Comparison of ENCODE assay signal across 25 cellular contexts in the genomic region with DNA sequence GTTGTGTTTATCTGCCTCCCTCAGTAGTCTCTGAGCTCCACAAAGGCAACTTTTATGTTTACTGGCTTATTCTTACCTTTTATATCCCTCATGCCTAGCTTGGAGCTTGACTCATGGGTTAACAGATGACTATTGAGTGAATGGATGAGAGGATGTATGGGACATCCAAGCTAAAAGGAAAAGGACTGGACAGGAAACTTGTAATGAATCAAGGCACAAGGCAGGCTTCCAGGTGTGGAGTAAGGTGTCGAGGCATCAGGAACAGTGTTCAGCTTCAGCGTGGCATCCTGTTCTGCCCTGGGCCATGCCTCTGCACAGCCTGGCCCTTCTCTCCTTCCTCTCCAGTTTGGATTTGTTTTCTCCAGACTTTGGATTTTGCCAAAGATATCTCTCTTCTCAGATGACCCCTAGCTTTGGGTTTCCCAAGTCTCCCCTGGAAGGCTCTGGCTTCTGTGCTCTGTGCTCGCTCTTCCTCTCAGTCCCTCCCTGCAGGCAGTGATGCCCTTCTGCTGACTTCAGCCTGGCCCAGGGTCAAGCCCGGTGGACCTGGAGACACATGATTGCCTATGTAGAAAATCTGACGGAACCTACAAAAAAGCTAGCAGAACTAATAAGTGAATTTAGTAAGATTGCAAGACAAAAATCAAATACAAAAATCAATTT.
A peak's percentile ranks its signal among the peaks of the same experiment; 100 is the strongest.
DNase-seq lines count a peak whose midpoint lies in the region; ATAC-seq, FAIRE-seq and TF ChIP-seq lines count a peak whose summit lies in the region.
"Had no signal": no experiment of that assay in that cellular context is flagged by ENCODE, and none has a peak within 500 bp of the region (broad histone marks: within the 10 kb centered on the region; RNA-seq: fewer than 3 reads in every experiment).

No MANE protein-coding gene starts in this region.

- peaks cover 39% of the 10 kb centered on the region for H3K27me3 Mint-ChIP-seq in activated T-cell treated with anti-CD3 and anti-CD28 coated beads, Interleukin-2, amount 50 U/mL, for 24 hours
- H3K27me3 Mint-ChIP-seq: activated CD4-positive, alpha-beta memory T cell treated with anti-CD3 and anti-CD28 coated beads, Interleukin-2, amount 10 ng/mL, durations not matched to agents 7 days and 5 days; memory B cell had no signal

- 64 to 95% (median 78%) methylated on average over 5 of the region's 5 CpGs for WGBS in adrenal gland, 4 donors
- 79 to 85% methylated on average over 2 to 5 of the region's 5 CpGs for WGBS in gastroesophageal sphincter (ENCODE audit: low coverage in 1 of 2), 2 donors
- WGBS in mesendoderm (ENCODE audit: extremely low coverage, insufficient coverage, low lambda C conversion rate), result no CpG with 5 or more reads among the region's 5 CpGs

- TF ChIP-seq POLR2A in adrenal gland (IDR thresholded peaks at IDR 0.05) (no peak), gastroesophageal sphincter (IDR thresholded peaks at IDR 0.05) (no peak)

- H3K4me1 ChIP-seq in adrenal gland (replicated peaks in 1 of 2) (peaks cover 18 to 22% of the 10 kb centered on the region in 2 donors), gastroesophageal sphincter (peaks cover 0 to 31% (median 13%) of the 10 kb centered on the region in 3 donors), osteoblast (ENCODE audit: insufficient read depth, low read length) (peaks cover 13% of the 10 kb centered on the region), mesendoderm (ENCODE audit: control insufficient read depth, low read depth, low read length) (peaks cover 2% of the 10 kb centered on the region)
- H3K4me1 ChIP-seq: right lobe of liver had no signal

- H3K36me3 Mint-ChIP-seq in activated T-cell treated with anti-CD3 and anti-CD28 coated beads, Interleukin-2, amount 50 U/mL, for 24 hours (ENCODE audit: low read depth), result no peaks in the 10 kb centered on the region
- H3K36me3 Mint-ChIP-seq: CD8-positive, alpha-beta T cell; memory B cell; naive thymus-derived CD4-positive, alpha-beta T cell had no signal

- no peak overlapping the region for H3K9ac ChIP-seq in mesendoderm (ENCODE audit: low read length)

- H3K4me3 ChIP-seq in adrenal gland, result no peak overlapping the region
- no peak overlapping the region for H3K4me3 ChIP-seq in gastroesophageal sphincter
- H3K4me3 ChIP-seq in osteoblast (ENCODE audit: insufficient read depth, low read length), result no peak overlapping the region
- H3K4me3 ChIP-seq in mesendoderm (ENCODE audit: low read length), result no peak overlapping the region
- H3K4me3 ChIP-seq: right lobe of liver had no signal

- H2BK15ac ChIP-seq in mesendoderm (replicated peaks; ENCODE audit: low read depth), result no peak overlapping the region

- no peak overlapping the region for H4K8ac ChIP-seq in mesendoderm (ENCODE audit: low read depth, low read length)

- H3K27me3 ChIP-seq in adrenal gland (no peaks in the 10 kb centered on the region), gastroesophageal sphincter (no peaks in the 10 kb centered on the region), osteoblast (ENCODE audit: insufficient read depth, low read length) (no peaks in the 10 kb centered on the region), mesendoderm (ENCODE audit: insufficient read depth, low read length, poor library complexity) (no peaks in the 10 kb centered on the region)
- H3K27me3 ChIP-seq: right lobe of liver had no signal

- no peaks in the 10 kb centered on the region for H3K79me1 ChIP-seq in mesendoderm (ENCODE audit: low read length)

- TF ChIP-seq CTCF in adrenal gland (IDR thresholded peaks at IDR 0.05), result no peak
- no peak for TF ChIP-seq CTCF in gastroesophageal sphincter (IDR thresholded peaks at IDR 0.05)
- TF ChIP-seq CTCF in osteoblast (IDR thresholded peaks at IDR 0.05; ENCODE audit: extremely low read depth, low read depth, low read length), result no peak

- H2BK120ac ChIP-seq in mesendoderm (ENCODE audit: low read depth, low read length), result no peak overlapping the region

- no peak for ATAC-seq in gastroesophageal sphincter
- ATAC-seq: activated CD4-positive, CD25-positive, alpha-beta regulatory T cell treated with anti-CD3 and anti-CD28 coated beads, Interleukin-2, amount 50 U/mL, for 24 hours; CD8-positive, alpha-beta T cell; naive thymus-derived CD4-positive, alpha-beta T cell had no signal

- H3K27ac ChIP-seq in adrenal gland, result peak overlapping the region in 3 of 5 donors; percentile 4 to 53 (median 7)
- H3K27ac ChIP-seq in gastroesophageal sphincter, result peak overlapping the region in 3 of 4 donors; percentile 39 to 47 (median 46)
- no peak overlapping the region for H3K27ac ChIP-seq in osteoblast (ENCODE audit: low read depth, low read length)
- no peak overlapping the region for H3K27ac ChIP-seq in mesendoderm (ENCODE audit: low read depth, low read length)
- H3K27ac ChIP-seq: right lobe of liver had no signal

- no peaks in the 10 kb centered on the region for H4K20me1 ChIP-seq in osteoblast (ENCODE audit: insufficient read depth, low read length)

- no peak overlapping the region for H3K4me3 Mint-ChIP-seq in activated T-cell treated with anti-CD3 and anti-CD28 coated beads, Interleukin-2, amount 50 U/mL, for 24 hours
- H3K4me3 Mint-ChIP-seq: activated CD4-positive, alpha-beta memory T cell treated with anti-CD3 and anti-CD28 coated beads, Interleukin-2, amount 10 ng/mL, durations not matched to agents 7 days and 5 days; CD8-positive, alpha-beta T cell; central memory CD8-positive, alpha-beta T cell; memory B cell; naive thymus-derived CD4-positive, alpha-beta T cell had no signal

- no peaks in the 10 kb centered on the region for H3K36me3 ChIP-seq in adrenal gland (replicated peaks in 1 of 2)
- H3K36me3 ChIP-seq in gastroesophageal sphincter, result no peaks in the 10 kb centered on the region
- H3K36me3 ChIP-seq in osteoblast (ENCODE audit: insufficient read depth, low read length), result no peaks in the 10 kb centered on the region
- no peaks in the 10 kb centered on the region for H3K36me3 ChIP-seq in mesendoderm (ENCODE audit: control insufficient read depth, insufficient read depth, low read length)
- H3K36me3 ChIP-seq: right lobe of liver had no signal

- H3K4me1 Mint-ChIP-seq in activated T-cell treated with anti-CD3 and anti-CD28 coated beads, Interleukin-2, amount 50 U/mL, for 24 hours (ENCODE audit: low read depth), result no peaks in the 10 kb centered on the region
- H3K4me1 Mint-ChIP-seq: activated CD4-positive, alpha-beta memory T cell treated with anti-CD3 and anti-CD28 coated beads, Interleukin-2, amount 10 ng/mL, durations not matched to agents 7 days and 5 days; central memory CD8-positive, alpha-beta T cell; memory B cell had no signal

- no peak overlapping the region for H3K23ac ChIP-seq in mesendoderm (ENCODE audit: low read length)

- peak; percentile 79 for FAIRE-seq in urothelium cell line (lab: Jason Lieb, UNC)
- FAIRE-seq: GM18507, islet of Langerhans had no signal

- no peaks in the 10 kb centered on the region for H3K9me3 ChIP-seq in adrenal gland (replicated peaks in 1 of 3)
- H3K9me3 ChIP-seq in gastroesophageal sphincter, result no peaks in the 10 kb centered on the region
- no peaks in the 10 kb centered on the region for H3K9me3 ChIP-seq in osteoblast (ENCODE audit: low read depth, low read length)
- H3K9me3 ChIP-seq: right lobe of liver had no signal

- intact Hi-C loops in adrenal gland (cut with DNase I), result no loop called here

- DNase-seq in adrenal gland (peak in 1 of 7 donors; percentile 16), osteoblast (ENCODE audit: insufficient read length, low spot score, missing footprints) (no peak), urothelium cell line (ENCODE audit: low spot score) (no peak), mesendoderm (no peak), activated gamma-delta T cell (lab: John Stamatoyannopoulos, UW) (no peak)
- no peak for DNase-seq in activated T-cell treated with anti-CD3 and anti-CD28 coated beads, Interleukin-2, amount 50 U/mL, for 24 hours
- DNase-seq: activated CD4-positive, alpha-beta memory T cell treated with anti-CD3 and anti-CD28 coated beads, Interleukin-2, amount 10 ng/mL, durations not matched to agents 7 days and 5 days; activated naive CD4-positive, alpha-beta T cell; AML-193; CD8-positive, alpha-beta T cell; DMS153; foreskin fibroblast; GDM1; H7; naive thymus-derived CD4-positive, alpha-beta T cell; NCI-H146; NCI-H526; stimulated activated CD8-positive, alpha-beta memory T cell treated with anti-CD3 and anti-CD28 coated beads, Interleukin-4, amount 100 ng/mL, for 48 hours had no signal

- H3K4ac ChIP-seq in mesendoderm (ENCODE audit: low read depth, low read length), result no peak overlapping the region

- no peak overlapping the region for H2AFZ ChIP-seq in osteoblast (ENCODE audit: low read length)

- no peak overlapping the region for H3K27ac Mint-ChIP-seq in activated T-cell treated with anti-CD3 and anti-CD28 coated beads, Interleukin-2, amount 50 U/mL, for 24 hours
- H3K27ac Mint-ChIP-seq: activated CD4-positive, alpha-beta memory T cell treated with anti-CD3 and anti-CD28 coated beads, Interleukin-2, amount 10 ng/mL, durations not matched to agents 7 days and 5 days; CD8-positive, alpha-beta T cell; memory B cell; naive thymus-derived CD4-positive, alpha-beta T cell had no signal

- no peak overlapping the region for H3K56ac ChIP-seq in mesendoderm (ENCODE audit: low read length)

- H3K4me2 ChIP-seq in osteoblast (ENCODE audit: insufficient read depth, low read length) (peak overlapping the region; percentile 14), mesendoderm (ENCODE audit: low read length) (no peak overlapping the region)

- no peak overlapping the region for H2AK5ac ChIP-seq in mesendoderm (ENCODE audit: low read length)

- H3K18ac ChIP-seq in mesendoderm (ENCODE audit: low read length), result no peak overlapping the region

- no peak for TF ChIP-seq EP300 in gastroesophageal sphincter (IDR thresholded peaks at IDR 0.05)

- no peaks in the 10 kb centered on the region for H3K79me2 ChIP-seq in osteoblast (ENCODE audit: insufficient read depth, low read length)
- no peaks in the 10 kb centered on the region for H3K79me2 ChIP-seq in mesendoderm (ENCODE audit: control insufficient read depth, insufficient read depth, low read length)

- H4K5ac ChIP-seq in mesendoderm (ENCODE audit: low read length), result no peak overlapping the region

- H2BK5ac ChIP-seq in mesendoderm (ENCODE audit: low read length), result no peak overlapping the region

- no peaks in the 10 kb centered on the region for H3K9me3 Mint-ChIP-seq in activated T-cell treated with anti-CD3 and anti-CD28 coated beads, Interleukin-2, amount 50 U/mL, for 24 hours
- H3K9me3 Mint-ChIP-seq: activated CD4-positive, alpha-beta memory T cell treated with anti-CD3 and anti-CD28 coated beads, Interleukin-2, amount 10 ng/mL, durations not matched to agents 7 days and 5 days; CD8-positive, alpha-beta T cell; central memory CD8-positive, alpha-beta T cell; memory B cell; naive thymus-derived CD4-positive, alpha-beta T cell had no signal

Comparison
In these comparisons a context has a peak if more than half of its experiments do, and no peak if none do; other contexts are left out.
1. H3K27ac ChIP-seq: peak in adrenal gland (3 of 5) and gastroesophageal sphincter (3 of 4); none in osteoblast (single experiment) and mesendoderm (single experiment).